Comparison of ENCODE assay signal across 21 cellular contexts in the genomic region with DNA sequence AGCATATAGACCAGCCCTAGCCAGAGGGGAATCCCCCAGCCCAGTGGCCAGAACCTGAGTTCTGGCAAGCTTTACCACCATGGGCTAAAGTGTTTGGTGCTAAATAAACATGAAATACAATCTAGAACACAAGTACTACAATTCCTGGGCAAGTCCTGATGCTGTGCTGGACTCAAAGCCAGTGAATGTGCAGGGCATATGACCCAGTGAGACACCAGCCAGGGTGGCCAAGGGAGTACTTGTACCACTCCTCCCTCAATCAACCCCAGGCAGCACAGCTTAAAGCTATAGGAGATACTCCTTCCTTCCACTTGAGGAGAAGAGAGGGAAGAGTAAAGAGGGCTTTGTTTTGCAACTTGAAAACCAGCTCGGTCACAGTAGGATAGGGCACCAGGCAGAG.
DNase-seq lines count a peak whose midpoint lies in the region; FAIRE-seq and TF ChIP-seq lines count a peak whose summit lies in the region.
"Had no signal": no experiment of that assay in that cellular context is flagged by ENCODE, and none has a peak within 500 bp of the region (broad histone marks: within the 10 kb centered on the region; RNA-seq: fewer than 3 reads in every experiment).

No MANE protein-coding gene starts in this region.

- DNase-seq in GM12892 (ENCODE audit: insufficient read length) = no peak
- DNase-seq in islet precursor cell = peak; percentile 46
- DNase-seq in suprapubic skin (ENCODE audit: low spot score in 2 of 2) = no peak
- no peak for DNase-seq in DMS53 treated with DMSO at 0.1 percent for 48 hours (lab: John Stamatoyannopoulos, UW; ENCODE audit: unreplicated experiment)
- no peak for DNase-seq in NCI-H128 (lab: John Stamatoyannopoulos, UW; ENCODE audit: unreplicated experiment)
- no peak for DNase-seq in colonic mucosa
- no peak for DNase-seq in prostate gland (ENCODE audit: low spot score)
- DNase-seq: AML-193; Caco-2; CD4-positive, alpha-beta T cell; DMS79 treated with DMSO at 0.1 percent for 48 hours; EL; GOT3; Karpas-422 had no signal

- intact Hi-C loops in colonic mucosa (cut with DNase I) (no loop called here), prostate gland (cut with DNase I) (no loop called here)

- TF ChIP-seq EP300 in suprapubic skin (IDR thresholded peaks at IDR 0.05) = no peak

- WGBS in suprapubic skin = 72% methylated on average over 1 of the region's 1 CpG
- 95% methylated on average over 1 of the region's 1 CpG for WGBS in prostate gland

- peaks cover 37% of the 10 kb centered on the region for H3K36me3 ChIP-seq in KOPT-K1 (ENCODE audit: insufficient read depth, low read length)
- H3K36me3 ChIP-seq in suprapubic skin = no peaks in the 10 kb centered on the region
- H3K36me3 ChIP-seq in colonic mucosa = no peaks in the 10 kb centered on the region
- H3K36me3 ChIP-seq in prostate gland = no peaks in the 10 kb centered on the region
- H3K36me3 ChIP-seq: HAP-1 had no signal

- H3K4me3 ChIP-seq in suprapubic skin = no peak overlapping the region
- H3K4me3 ChIP-seq in colonic mucosa = no peak overlapping the region
- no peak overlapping the region for H3K4me3 ChIP-seq in prostate gland
- H3K4me3 ChIP-seq: A549, HAP-1, K562 had no signal

- no peak for TF ChIP-seq POLR2A in GM12892 (IDR thresholded peaks at IDR 0.05; ENCODE audit: low read depth, low read length)
- TF ChIP-seq POLR2A in suprapubic skin (IDR thresholded peaks at IDR 0.05) = no peak
- no peak for TF ChIP-seq POLR2A in prostate gland (IDR thresholded peaks at IDR 0.05)

- TF ChIP-seq CTCF in suprapubic skin (IDR thresholded peaks at IDR 0.05) (no peak), colonic mucosa (IDR thresholded peaks at IDR 0.05) (no peak), prostate gland (IDR thresholded peaks at IDR 0.05) (no peak)

- H3K4me1 ChIP-seq in suprapubic skin (peaks cover 16% of the 10 kb centered on the region), colonic mucosa (no peaks in the 10 kb centered on the region), prostate gland (replicated peaks) (no peaks in the 10 kb centered on the region)
- H3K4me1 ChIP-seq: A549, Caco-2, HAP-1 had no signal

- no peaks in the 10 kb centered on the region for H3K27me3 ChIP-seq in suprapubic skin
- H3K27me3 ChIP-seq in colonic mucosa = no peaks in the 10 kb centered on the region
- H3K27me3 ChIP-seq in prostate gland (replicated peaks; ENCODE audit: insufficient read depth) = no peaks in the 10 kb centered on the region

- H3K9me3 ChIP-seq in KOPT-K1 (ENCODE audit: insufficient read depth, low read length, poor library complexity, severe bottlenecking) = peaks cover 83% of the 10 kb centered on the region
- H3K9me3 ChIP-seq in suprapubic skin = peaks cover 7% of the 10 kb centered on the region
- no peaks in the 10 kb centered on the region for H3K9me3 ChIP-seq in colonic mucosa
- no peaks in the 10 kb centered on the region for H3K9me3 ChIP-seq in prostate gland
- H3K9me3 ChIP-seq: A549, Caco-2, HAP-1 had no signal

- no peak overlapping the region for H3K9ac ChIP-seq in colonic mucosa (ENCODE audit: low read depth in 2 of 2, low read length in 2 of 2)

- H3K27ac ChIP-seq in KOPT-K1 (ENCODE audit: low read depth, low read length, poor library complexity, severe bottlenecking) (peak overlapping the region; percentile 12), suprapubic skin (peak overlapping the region; percentile 21), colonic mucosa (no peak overlapping the region), prostate gland (no peak overlapping the region)
- H3K27ac ChIP-seq: A549, C4-2B, HL-60 had no signal

- FAIRE-seq in GM12892 (lab: Jason Lieb, UNC) = peak; percentile 33
- FAIRE-seq: A549, D721Med, K562 had no signal

Comparison
In these comparisons a context has a peak if more than half of its experiments do, and no peak if none do; other contexts are left out.
1. H3K27ac ChIP-seq: peak in KOPT-K1 (single experiment) and suprapubic skin (single experiment); none in colonic mucosa (single experiment) and prostate gland (0 of 2).